ENCODE assay signal across 1 cellular context in the genomic region with DNA sequence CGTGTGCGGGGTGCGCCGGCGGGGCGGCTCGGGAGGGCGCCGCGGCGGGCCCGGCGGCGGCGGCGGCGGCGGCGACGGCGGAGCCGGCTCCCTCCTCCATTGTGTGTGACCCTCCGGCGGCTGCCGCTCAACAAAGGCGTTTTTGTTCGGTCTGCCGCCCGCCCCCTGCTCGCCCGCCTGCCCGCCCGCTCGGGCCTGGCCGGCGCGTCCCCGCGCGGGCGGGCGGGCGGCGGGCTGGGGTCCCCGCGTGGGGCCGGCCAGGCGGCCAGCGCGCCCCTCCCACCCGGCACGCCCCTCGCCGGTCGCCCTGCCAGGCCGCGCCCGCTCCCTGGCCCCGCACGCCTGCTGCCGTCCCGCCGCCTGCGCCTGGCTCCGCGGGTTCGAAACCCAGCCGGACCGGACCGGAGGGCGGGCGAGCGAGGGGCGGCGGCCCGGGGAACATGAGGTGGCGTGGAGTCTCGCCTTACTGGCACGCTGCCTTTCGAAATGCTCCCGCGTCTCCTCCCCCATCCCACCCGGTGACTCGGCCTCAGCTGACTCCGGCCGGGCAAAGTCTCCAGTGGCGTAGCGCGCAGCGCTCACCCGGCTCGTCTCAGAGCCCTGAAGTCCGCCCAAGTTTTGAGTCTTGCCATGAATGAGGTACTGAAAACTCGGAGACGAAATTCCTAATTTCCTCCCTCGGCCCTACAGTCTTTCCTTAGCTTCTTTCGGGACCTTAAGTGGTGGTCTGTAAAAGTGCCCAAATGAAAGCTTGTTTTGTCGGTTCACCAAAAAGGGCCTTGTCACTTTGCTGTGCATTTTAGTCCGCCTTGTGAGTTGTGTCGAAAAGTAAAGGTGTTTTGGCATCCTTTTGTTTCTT.
TF ChIP-seq lines count a peak whose summit lies in the region.

No MANE protein-coding gene starts in this region.

TF ChIP-seq in WTC11, 78 proteins besides CTCF, POLR2A, EP300 and RAD21 (continued from another document):
- TF ChIP-seq, protein P1, sequence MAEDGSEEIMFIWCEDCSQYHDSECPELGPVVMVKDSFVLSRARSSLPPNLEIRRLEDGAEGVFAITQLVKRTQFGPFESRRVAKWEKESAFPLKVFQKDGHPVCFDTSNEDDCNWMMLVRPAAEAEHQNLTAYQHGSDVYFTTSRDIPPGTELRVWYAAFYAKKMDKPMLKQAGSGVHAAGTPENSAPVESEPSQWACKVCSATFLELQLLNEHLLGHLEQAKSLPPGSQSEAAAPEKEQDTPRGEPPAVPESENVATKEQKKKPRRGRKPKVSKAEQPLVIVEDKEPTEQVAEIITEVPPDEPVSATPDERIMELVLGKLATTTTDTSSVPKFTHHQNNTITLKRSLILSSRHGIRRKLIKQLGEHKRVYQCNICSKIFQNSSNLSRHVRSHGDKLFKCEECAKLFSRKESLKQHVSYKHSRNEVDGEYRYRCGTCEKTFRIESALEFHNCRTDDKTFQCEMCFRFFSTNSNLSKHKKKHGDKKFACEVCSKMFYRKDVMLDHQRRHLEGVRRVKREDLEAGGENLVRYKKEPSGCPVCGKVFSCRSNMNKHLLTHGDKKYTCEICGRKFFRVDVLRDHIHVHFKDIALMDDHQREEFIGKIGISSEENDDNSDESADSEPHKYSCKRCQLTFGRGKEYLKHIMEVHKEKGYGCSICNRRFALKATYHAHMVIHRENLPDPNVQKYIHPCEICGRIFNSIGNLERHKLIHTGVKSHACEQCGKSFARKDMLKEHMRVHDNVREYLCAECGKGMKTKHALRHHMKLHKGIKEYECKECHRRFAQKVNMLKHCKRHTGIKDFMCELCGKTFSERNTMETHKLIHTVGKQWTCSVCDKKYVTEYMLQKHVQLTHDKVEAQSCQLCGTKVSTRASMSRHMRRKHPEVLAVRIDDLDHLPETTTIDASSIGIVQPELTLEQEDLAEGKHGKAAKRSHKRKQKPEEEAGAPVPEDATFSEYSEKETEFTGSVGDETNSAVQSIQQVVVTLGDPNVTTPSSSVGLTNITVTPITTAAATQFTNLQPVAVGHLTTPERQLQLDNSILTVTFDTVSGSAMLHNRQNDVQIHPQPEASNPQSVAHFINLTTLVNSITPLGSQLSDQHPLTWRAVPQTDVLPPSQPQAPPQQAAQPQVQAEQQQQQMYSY (CRISPR knock-in tag; IDR thresholded peaks at IDR 0.05), result peak; percentile 46; the same call in 1 of the 2 replicates
